ENCODE assay signal across 8 cellular contexts in the genomic region with DNA sequence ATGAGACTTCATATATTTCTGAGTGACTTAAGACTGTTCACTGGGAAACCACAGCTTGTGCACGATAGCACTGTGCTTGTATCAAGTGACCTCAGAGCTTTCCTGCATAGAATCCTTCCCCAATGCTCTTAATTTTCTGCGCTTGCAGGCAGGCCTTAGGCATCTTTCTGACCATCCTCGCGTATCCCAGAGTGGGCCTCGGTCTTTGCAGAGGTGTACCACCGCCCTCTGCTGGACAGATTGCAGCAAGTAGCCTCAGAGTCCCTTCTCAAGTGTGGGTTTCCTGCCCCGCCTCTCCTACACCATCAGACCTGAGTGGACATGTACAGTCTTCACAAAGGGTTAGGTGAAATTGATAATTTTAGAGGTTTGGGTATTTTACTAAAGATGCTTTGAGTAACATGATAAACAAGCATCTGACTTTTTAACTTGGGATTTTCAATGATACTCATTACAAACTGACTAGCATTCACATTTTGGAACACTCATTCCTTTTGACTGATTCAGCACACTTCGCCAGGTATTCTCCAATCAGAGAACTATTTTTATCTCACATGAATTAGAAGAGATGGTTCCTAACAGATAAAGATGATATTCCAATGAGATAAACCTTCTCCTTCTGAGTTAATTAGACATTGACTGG.
A peak's percentile ranks its signal among the peaks of the same experiment; 100 is the strongest.
DNase-seq lines count a peak whose midpoint lies in the region; ATAC-seq, FAIRE-seq and TF ChIP-seq lines count a peak whose summit lies in the region.

No MANE protein-coding gene starts in this region.

- no peaks in the 10 kb centered on the region for H3K36me3 Mint-ChIP-seq in H9 (ENCODE audit: insufficient read depth in 1 of 3, low read depth in 3 of 3)
- H3K36me3 Mint-ChIP-seq in type B pancreatic cell: peaks cover 4% of the 10 kb centered on the region

- no peaks in the 10 kb centered on the region for H3K79me2 ChIP-seq in H9 (ENCODE audit: insufficient read depth, low read length)

- no peak overlapping the region for H3K27ac ChIP-seq in H9 (ENCODE audit: insufficient read length, low read depth, low read length)
- H3K27ac ChIP-seq in SJSA1: no peak overlapping the region
- no peak overlapping the region for H3K27ac ChIP-seq in pancreas

- ATAC-seq in pancreas: peak; percentile 97 to 100 (median 100)

- H3T11ph ChIP-seq in H9 (ENCODE audit: low read length): no peak overlapping the region

- H3K36me3 ChIP-seq in SJSA1 (no peaks in the 10 kb centered on the region), pancreas (no peaks in the 10 kb centered on the region)

- no peaks in the 10 kb centered on the region for H3K79me1 ChIP-seq in H9 (ENCODE audit: insufficient read depth, low read depth, low read length, poor library complexity, severe bottlenecking)

- no peak overlapping the region for H4K91ac ChIP-seq in H9 (ENCODE audit: insufficient read length, low read depth, low read length)

- H4K20me1 ChIP-seq in H9 (ENCODE audit: control insufficient read depth, insufficient read depth, insufficient read length): no peaks in the 10 kb centered on the region

- no peak overlapping the region for H3K56ac ChIP-seq in H9 (ENCODE audit: insufficient read length, low read depth, low read length)

- H3K4me3 ChIP-seq in SJSA1 (no peak overlapping the region), pancreas (no peak overlapping the region)

- no peak overlapping the region for H3K4me2 ChIP-seq in H9 (ENCODE audit: insufficient read depth, insufficient read length, low read length)

- H3K4ac ChIP-seq in H9 (ENCODE audit: low read depth, low read length): no peak overlapping the region

- no peak overlapping the region for H2AFZ ChIP-seq in H9 (ENCODE audit: low read length)

- H3K27me3 ChIP-seq in H9 (ENCODE audit: insufficient read depth, low read length): no peaks in the 10 kb centered on the region
- H3K27me3 ChIP-seq in SJSA1 (replicated peaks): no peaks in the 10 kb centered on the region
- no peaks in the 10 kb centered on the region for H3K27me3 ChIP-seq in pancreas

- H3K4me1 Mint-ChIP-seq in H9 (peaks cover 2 to 3% of the 10 kb centered on the region in 2 experiments; a peak in 1 of 4 replicates), type B pancreatic cell (ENCODE audit: unreplicated experiment) (peaks cover 37% of the 10 kb centered on the region)

- WGBS in H9 (ENCODE audit: extremely low coverage, insufficient read length, low lambda C conversion rate): no CpG with 5 or more reads among the region's 8 CpGs
- WGBS in pancreas, 2 donors: 13 to 15% methylated on average over 8 of the region's 8 CpGs

- DNase-seq in GM04504 (ENCODE audit: low read depth) (peak; percentile 70), H9 (peak; percentile 84), LoVo (ENCODE audit: low spot score) (peak; percentile 85), SJSA1 (ENCODE audit: low read depth in 1 of 2, low spot score in 2 of 2) (peak; percentile 35 to 76), globus pallidus (ENCODE audit: low spot score) (peak; percentile 90), pancreas (peak; percentile 65 to 88 (median 85)), type B pancreatic cell (ENCODE audit: extremely low spot score, unreplicated experiment) (peak; percentile 90)
- peak; percentile 39 to 68 (median 48) for DNase-seq in activated naive CD4-positive, alpha-beta T cell (lab: John Stamatoyannopoulos, UW)

- no peaks in the 10 kb centered on the region for H3K23me2 ChIP-seq in H9 (ENCODE audit: insufficient read length, low read depth, low read length, poor library complexity, severe bottlenecking)

- no peak overlapping the region for H2BK5ac ChIP-seq in H9 (ENCODE audit: insufficient read length, low read length)

- H3K4me3 Mint-ChIP-seq in H9 (no peak overlapping the region), type B pancreatic cell (no peak overlapping the region)

- no peak overlapping the region for H3K14ac ChIP-seq in H9 (ENCODE audit: insufficient read depth, low read length)

- no peak overlapping the region for H4K8ac ChIP-seq in H9 (replicated peaks; ENCODE audit: insufficient read length, low read depth, low read length)

- H3K4me1 ChIP-seq in H9 (ENCODE audit: insufficient read depth, low read length) (no peaks in the 10 kb centered on the region), SJSA1 (replicated peaks) (no peaks in the 10 kb centered on the region), pancreas (no peaks in the 10 kb centered on the region)

- FAIRE-seq in pancreas (lab: Jason Lieb, UNC): no peak

- no peak overlapping the region for H3K9ac ChIP-seq in H9 (ENCODE audit: extremely low read depth, insufficient read length, low read length)

- H2BK20ac ChIP-seq in H9 (ENCODE audit: low read depth, low read length, poor library complexity, severe bottlenecking): no peak overlapping the region

- no peak overlapping the region for H3K23ac ChIP-seq in H9 (ENCODE audit: insufficient read length, low read depth, low read length)

- H3K9me3 ChIP-seq in H9 (ENCODE audit: control insufficient read depth, low read depth, low read length) (no peaks in the 10 kb centered on the region), SJSA1 (replicated peaks) (no peaks in the 10 kb centered on the region), pancreas (no peaks in the 10 kb centered on the region)

- H4K5ac ChIP-seq in H9 (ENCODE audit: insufficient read length, low read depth, low read length): no peak overlapping the region

- H2BK12ac ChIP-seq in H9 (ENCODE audit: insufficient read length, low read depth, low read length): no peak overlapping the region

- H3K9me3 Mint-ChIP-seq in H9: no peaks in the 10 kb centered on the region
- peaks cover 4% of the 10 kb centered on the region for H3K9me3 Mint-ChIP-seq in type B pancreatic cell

- no peak overlapping the region for H2AK5ac ChIP-seq in H9 (ENCODE audit: insufficient read length, low read length)

- peak; percentile 94 for TF ChIP-seq CTCF in H9 (conservative IDR thresholded peaks at IDR 0.05)
- TF ChIP-seq CTCF in pancreas (IDR thresholded peaks at IDR 0.05): peak; percentile 67 to 90 (median 88)
- TF ChIP-seq CTCF in type B pancreatic cell (conservative IDR thresholded peaks at IDR 0.05): peak; percentile 95

- H2BK120ac ChIP-seq in H9 (ENCODE audit: low read depth, low read length, poor library complexity, severe bottlenecking): no peak overlapping the region

- no peak overlapping the region for H3K18ac ChIP-seq in H9 (ENCODE audit: insufficient read length, low read depth, low read length)

- H3K27me3 Mint-ChIP-seq in H9 (ENCODE audit: low read depth): no peaks in the 10 kb centered on the region; the same call in 1 of the 2 replicates
- no peaks in the 10 kb centered on the region for H3K27me3 Mint-ChIP-seq in type B pancreatic cell

- intact Hi-C loops in pancreas (cut with DNase I): loop anchor here in 2 of 3 donors (5.0 to 10.0 kb wide), 2 partner anchors 421 to 618 kb away; a partner anchor contains a TSS

- H3K27ac Mint-ChIP-seq in H9 (no peak overlapping the region), type B pancreatic cell (no peak overlapping the region)

- H2BK15ac ChIP-seq in H9 (ENCODE audit: low read depth, low read length): no peak overlapping the region
